ENCODE assay signal across 33 cellular contexts in genomic region chr10:131495224-131495623, GRCh38.
DNase-seq lines count a peak whose midpoint lies in the region; ATAC-seq and TF ChIP-seq lines count a peak whose summit lies in the region.
"Had no signal": no experiment of that assay in that cellular context is flagged by ENCODE, and none has a peak within 500 bp of the region (broad histone marks: within the 10 kb centered on the region; RNA-seq: fewer than 3 reads in every experiment).

No MANE protein-coding gene starts in this region.

- no peak for ATAC-seq in sciatic nerve
- ATAC-seq: A549; CD8-positive, alpha-beta T cell had no signal

- H3K4me1 Mint-ChIP-seq in chondrocyte (ENCODE audit: low read depth) (no peaks in the 10 kb centered on the region), endothelial cell (ENCODE audit: unreplicated experiment) (no peaks in the 10 kb centered on the region), neural crest cell (no peaks in the 10 kb centered on the region)
- H3K4me1 Mint-ChIP-seq: B cell; CD14-positive monocyte; CD4-positive, alpha-beta memory T cell; CD4-positive, CD25-positive, alpha-beta regulatory T cell; CD8-positive, alpha-beta memory T cell had no signal

- H3K9me3 ChIP-seq in MM.1S (replicated peaks; ENCODE audit: insufficient read depth, low read length) = no peaks in the 10 kb centered on the region
- H3K9me3 ChIP-seq: A549, BE2C, BLaER1, Caco-2 had no signal

- H3K4me2 ChIP-seq in MM.1S (ENCODE audit: low read depth, low read length) = no peak overlapping the region
- H3K4me2 ChIP-seq: A549; BLaER1; BLaER1 treated with 17β-estradiol and CSF1 and Interleukin-3, amounts not matched to agents 10 nM and 100 nM had no signal

- H3K9me3 Mint-ChIP-seq in chondrocyte (ENCODE audit: low read depth) = peaks cover 45% of the 10 kb centered on the region
- peaks cover 50% of the 10 kb centered on the region for H3K9me3 Mint-ChIP-seq in endothelial cell (ENCODE audit: unreplicated experiment)
- H3K9me3 Mint-ChIP-seq in neural crest cell = peaks cover 5% of the 10 kb centered on the region
- H3K9me3 Mint-ChIP-seq: CD4-positive, alpha-beta T cell; CD8-positive, alpha-beta T cell had no signal

- H3K27me3 ChIP-seq in MM.1S (replicated peaks; ENCODE audit: insufficient read depth, low read length) = no peaks in the 10 kb centered on the region
- H3K27me3 ChIP-seq: BE2C; BLaER1; BLaER1 treated with 17β-estradiol and CSF1 and Interleukin-3, amounts not matched to agents 10 nM and 100 nM had no signal

- H3K27me3 Mint-ChIP-seq in chondrocyte (ENCODE audit: low read depth) = no peaks in the 10 kb centered on the region
- H3K27me3 Mint-ChIP-seq in endothelial cell (ENCODE audit: unreplicated experiment) = peaks cover 14% of the 10 kb centered on the region
- H3K27me3 Mint-ChIP-seq in neural crest cell (ENCODE audit: low read depth) = peaks cover 4% of the 10 kb centered on the region
- H3K27me3 Mint-ChIP-seq: B cell; CD4-positive, alpha-beta T cell; CD4-positive, CD25-positive, alpha-beta regulatory T cell had no signal

- intact Hi-C loops in sciatic nerve (cut with DNase I) = no loop called here

- H3K27ac ChIP-seq in MM.1S (ENCODE audit: low read length) = no peak overlapping the region
- H3K27ac ChIP-seq: 22Rv1; A549; BLaER1; BLaER1 treated with 17β-estradiol and CSF1 and Interleukin-3, amounts not matched to agents 10 nM and 100 nM; C4-2B had no signal

- H2AFZ ChIP-seq in MM.1S (ENCODE audit: low read length) = no peak overlapping the region

- H3K4me3 ChIP-seq in MM.1S (ENCODE audit: low read length) = no peak overlapping the region
- H3K4me3 ChIP-seq: A549; BLaER1; BLaER1 treated with 17β-estradiol and CSF1 and Interleukin-3, amounts not matched to agents 10 nM and 100 nM had no signal

- H4K20me1 ChIP-seq in MM.1S (ENCODE audit: insufficient read depth, low read length) = no peaks in the 10 kb centered on the region
- H4K20me1 ChIP-seq: BLaER1; BLaER1 treated with 17β-estradiol and CSF1 and Interleukin-3, amounts not matched to agents 10 nM and 100 nM had no signal

- no peak overlapping the region for H3K9ac ChIP-seq in MM.1S (ENCODE audit: low read length)
- H3K9ac ChIP-seq: BLaER1; BLaER1 treated with 17β-estradiol and CSF1 and Interleukin-3, amounts not matched to agents 10 nM and 100 nM had no signal

- no peaks in the 10 kb centered on the region for H3K9me2 ChIP-seq in MM.1S (replicated peaks; ENCODE audit: insufficient read depth, low read length)

- no peak for TF ChIP-seq CTCF in chondrocyte (IDR thresholded peaks at IDR 0.05)
- TF ChIP-seq CTCF in endothelial cell (IDR thresholded peaks at IDR 0.05; ENCODE audit: unreplicated experiment) = no peak
- TF ChIP-seq CTCF in neural crest cell (conservative IDR thresholded peaks at IDR 0.05) = no peak
- no peak for TF ChIP-seq CTCF in MM.1S (IDR thresholded peaks at IDR 0.05; ENCODE audit: low read length)

- no peaks in the 10 kb centered on the region for H3K79me2 ChIP-seq in MM.1S (ENCODE audit: low read length)

- H3K4me3 Mint-ChIP-seq in chondrocyte (ENCODE audit: unreplicated experiment) (no peak overlapping the region), endothelial cell (ENCODE audit: unreplicated experiment) (peak overlapping the region; percentile 1), neural crest cell (no peak overlapping the region)
- H3K4me3 Mint-ChIP-seq: B cell; CD14-positive monocyte; CD4-positive, alpha-beta memory T cell; CD4-positive, alpha-beta T cell; CD4-positive, CD25-positive, alpha-beta regulatory T cell; CD8-positive, alpha-beta memory T cell; CD8-positive, alpha-beta T cell had no signal

- H3K4me1 ChIP-seq in MM.1S (ENCODE audit: low read length) = no peaks in the 10 kb centered on the region
- H3K4me1 ChIP-seq: A549, BE2C, Caco-2 had no signal

- H3K36me3 ChIP-seq in MM.1S (replicated peaks; ENCODE audit: insufficient read depth, low read length) = no peaks in the 10 kb centered on the region
- H3K36me3 ChIP-seq: BE2C; BLaER1; BLaER1 treated with 17β-estradiol and CSF1 and Interleukin-3, amounts not matched to agents 10 nM and 100 nM had no signal

- no peaks in the 10 kb centered on the region for H3K36me3 Mint-ChIP-seq in chondrocyte (ENCODE audit: low read depth)
- H3K36me3 Mint-ChIP-seq in endothelial cell (ENCODE audit: low read depth, unreplicated experiment) = peaks cover 15% of the 10 kb centered on the region
- H3K36me3 Mint-ChIP-seq in neural crest cell (ENCODE audit: low read depth) = no peaks in the 10 kb centered on the region
- H3K36me3 Mint-ChIP-seq: CD14-positive monocyte; CD4-positive, alpha-beta memory T cell; CD4-positive, CD25-positive, alpha-beta regulatory T cell; CD8-positive, alpha-beta T cell had no signal

- DNase-seq in chondrocyte (ENCODE audit: low spot score) (peak; percentile 26), endothelial cell (ENCODE audit: low spot score) (no peak), neural crest cell (ENCODE audit: low read depth, low spot score) (no peak), sciatic nerve (ENCODE audit: low spot score) (no peak), MM.1S (no peak), NCI-H748 treated with DMSO at 0.1 percent for 48 hours (lab: John Stamatoyannopoulos, UW) (no peak)
- DNase-seq: 8988T; ACHN; AML-193; BE2C; C1 segment of cervical spinal cord; Caco-2; Calu3; CD4-positive, alpha-beta memory T cell; CD4-positive, alpha-beta T cell; CD4-positive, CD25-positive, alpha-beta regulatory T cell; CD8-positive, alpha-beta memory T cell; CD8-positive, alpha-beta T cell; COR-L47; DMS 273 treated with DMSO at 0.1 percent for 48 hours; DMS153; DMS53; DMS79; DMS79 treated with DMSO at 0.1 percent for 48 hours; DND-41; EL had no signal

- H3K27ac Mint-ChIP-seq in chondrocyte (ENCODE audit: unreplicated experiment) (no peak overlapping the region), endothelial cell (ENCODE audit: unreplicated experiment) (no peak overlapping the region), neural crest cell (ENCODE audit: unreplicated experiment) (peak overlapping the region; percentile 11)
- H3K27ac Mint-ChIP-seq: B cell; CD14-positive monocyte; CD4-positive, alpha-beta memory T cell; CD4-positive, alpha-beta T cell; CD4-positive, CD25-positive, alpha-beta regulatory T cell; CD8-positive, alpha-beta memory T cell; CD8-positive, alpha-beta T cell had no signal

- no peaks in the 10 kb centered on the region for H3F3A ChIP-seq in MM.1S (ENCODE audit: insufficient read depth, low read length)
